In genomic region chr1:24905979-24906720, GRCh38 we compare ENCODE assay signal across 19 cellular contexts. TPM values are rescaled to one million over a fixed set of nuclear protein-coding genes. Genes with fewer than 3 reads are reported as not detected.
DNase-seq lines count a peak whose midpoint lies in the region; ATAC-seq and TF ChIP-seq lines count a peak whose summit lies in the region.
"Had no signal": no experiment of that assay in that cellular context is flagged by ENCODE, and none has a peak within 500 bp of the region (broad histone marks: within the 10 kb centered on the region; RNA-seq: fewer than 3 reads in every experiment).

No MANE protein-coding gene starts in this region.

- H3K4me2 ChIP-seq in MM.1S (ENCODE audit: low read depth, low read length): no peak overlapping the region

- peak; percentile 25 for DNase-seq in activated CD4-positive, CD25-positive, alpha-beta regulatory T cell treated with anti-CD3 and anti-CD28 coated beads, Interleukin-2, amount 50 U/mL, for 72 hours
- DNase-seq in activated CD4-positive, CD25-positive, alpha-beta regulatory T cell (lab: John Stamatoyannopoulos, UW): no peak
- peak; percentile 45 for DNase-seq in coronary artery (ENCODE audit: low spot score)
- peak; percentile 24 for DNase-seq in stimulated activated CD8-positive, alpha-beta memory T cell treated with anti-CD3 and anti-CD28 coated beads, Interleukin-4, amount 100 ng/mL, for 48 hours
- no peak for DNase-seq in MM.1S
- DNase-seq in activated T-helper 2 cell treated with anti-CD3 and anti-CD28 coated beads, Interferon-gamma antibody, Interleukin-2, Interleukin-4, amounts not matched to agents 10 μg/mL and 5 μg/mL and 100 μg/mL, durations not matched to agents 14 hours and 24 hours and 36 hours (ENCODE audit: low spot score): no peak
- DNase-seq: activated CD4-positive, alpha-beta T cell treated with anti-CD3 and anti-CD28 coated beads, Interleukin-2, amount 10 ng/mL, durations not matched to agents 24 days and 14 days; C1 segment of cervical spinal cord; hypothalamus; NCI-H1436 treated with DMSO at 0.1 percent for 48 hours; NCI-H345; substantia nigra had no signal

- H3K4me1 Mint-ChIP-seq in activated T-helper 2 cell treated with anti-CD3 and anti-CD28 coated beads, Interferon-gamma antibody, Interleukin-2, Interleukin-4, amounts not matched to agents 10 μg/mL and 5 μg/mL and 100 μg/mL, durations not matched to agents 14 hours and 24 hours and 36 hours (ENCODE audit: low read depth): peaks cover 3% of the 10 kb centered on the region

- no peak for TF ChIP-seq CTCF in HEK293 (tag by site-specific recombination; IDR thresholded peaks at IDR 0.05)
- TF ChIP-seq CTCF in coronary artery (IDR thresholded peaks at IDR 0.05): no peak
- TF ChIP-seq CTCF in MM.1S (IDR thresholded peaks at IDR 0.05; ENCODE audit: low read length): no peak

- no peak overlapping the region for H2AFZ ChIP-seq in MM.1S (ENCODE audit: low read length)

- H3K4me1 ChIP-seq in HEK293 (ENCODE audit: control insufficient read depth, insufficient read depth, low read length) (no peaks in the 10 kb centered on the region), MM.1S (ENCODE audit: low read length) (no peaks in the 10 kb centered on the region)

- H4K20me1 ChIP-seq in MM.1S (ENCODE audit: insufficient read depth, low read length): no peaks in the 10 kb centered on the region

- peaks cover 85% of the 10 kb centered on the region for H3K36me3 Mint-ChIP-seq in activated T-helper 2 cell treated with anti-CD3 and anti-CD28 coated beads, Interferon-gamma antibody, Interleukin-2, Interleukin-4, amounts not matched to agents 10 μg/mL and 5 μg/mL and 100 μg/mL, durations not matched to agents 14 hours and 24 hours and 36 hours (ENCODE audit: low read depth)

- no peak overlapping the region for H3K4me3 Mint-ChIP-seq in activated T-helper 2 cell treated with anti-CD3 and anti-CD28 coated beads, Interferon-gamma antibody, Interleukin-2, Interleukin-4, amounts not matched to agents 10 μg/mL and 5 μg/mL and 100 μg/mL, durations not matched to agents 14 hours and 24 hours and 36 hours (ENCODE audit: low read depth)
- H3K4me3 Mint-ChIP-seq: activated CD4-positive, alpha-beta T cell treated with anti-CD3 and anti-CD28 coated beads, Interleukin-2, amount 10 ng/mL, durations not matched to agents 24 days and 14 days; T-helper 2 cell treated with Interferon-gamma antibody and Interleukin-4, amounts not matched to agents 5 μg/mL and 100 μg/mL, for 36 hours had no signal

- no peak overlapping the region for H3K27ac Mint-ChIP-seq in activated T-helper 2 cell treated with anti-CD3 and anti-CD28 coated beads, Interferon-gamma antibody, Interleukin-2, Interleukin-4, amounts not matched to agents 10 μg/mL and 5 μg/mL and 100 μg/mL, durations not matched to agents 14 hours and 24 hours and 36 hours
- H3K27ac Mint-ChIP-seq: activated CD4-positive, alpha-beta T cell treated with anti-CD3 and anti-CD28 coated beads, Interleukin-2, amount 10 ng/mL, durations not matched to agents 24 days and 14 days; T-helper 2 cell treated with Interferon-gamma antibody and Interleukin-4, amounts not matched to agents 5 μg/mL and 100 μg/mL, for 36 hours had no signal

- no peaks in the 10 kb centered on the region for H3K27me3 ChIP-seq in MM.1S (replicated peaks; ENCODE audit: insufficient read depth, low read length)
- H3K27me3 ChIP-seq: cardiac muscle cell had no signal

- H3K4me3 ChIP-seq in HEK293 (ENCODE audit: low read depth, low read length) (no peak overlapping the region), coronary artery (no peak overlapping the region), MM.1S (ENCODE audit: low read length) (no peak overlapping the region)
- H3K4me3 ChIP-seq: cardiac muscle cell, left lung had no signal

- intact Hi-C loops in activated T-helper 2 cell treated with anti-CD3 and anti-CD28 coated beads, Interferon-gamma antibody, Interleukin-2, Interleukin-4, amounts not matched to agents 10 μg/mL and 5 μg/mL and 100 μg/mL, durations not matched to agents 14 hours and 24 hours and 36 hours (cut with micrococcal nuclease): no loop called here

- no peaks in the 10 kb centered on the region for H3K9me3 ChIP-seq in HEK293 (ENCODE audit: control insufficient read depth, insufficient read depth, low read depth, low read length)
- no peaks in the 10 kb centered on the region for H3K9me3 ChIP-seq in MM.1S (replicated peaks; ENCODE audit: insufficient read depth, low read length)
- H3K9me3 ChIP-seq: left lung had no signal

- H3K9me3 Mint-ChIP-seq in activated T-helper 2 cell treated with anti-CD3 and anti-CD28 coated beads, Interferon-gamma antibody, Interleukin-2, Interleukin-4, amounts not matched to agents 10 μg/mL and 5 μg/mL and 100 μg/mL, durations not matched to agents 14 hours and 24 hours and 36 hours: no peaks in the 10 kb centered on the region
- H3K9me3 Mint-ChIP-seq: activated CD4-positive, alpha-beta T cell treated with anti-CD3 and anti-CD28 coated beads, Interleukin-2, amount 10 ng/mL, durations not matched to agents 24 days and 14 days; T-helper 2 cell treated with Interferon-gamma antibody and Interleukin-4, amounts not matched to agents 5 μg/mL and 100 μg/mL, for 36 hours had no signal

- H3K9ac ChIP-seq in MM.1S (ENCODE audit: low read length): no peak overlapping the region

- CTCF ChIA-PET in HEK293 (lab: Yijun Ruan, JAX): interaction anchor here (0.9 kb wide), 1 partner anchor 8 kb away, joined by 4 read pairs; no protein-coding TSS in a partner anchor

- POLR2A ChIA-PET in HEK293 (lab: Yijun Ruan, JAX): no interaction called here

- H3F3A ChIP-seq in MM.1S (ENCODE audit: insufficient read depth, low read length): no peaks in the 10 kb centered on the region

- no peak for ATAC-seq in HG03045 (IDR thresholded peaks at IDR 0.05; ENCODE audit: unreplicated experiment)
- ATAC-seq: left lung had no signal

- H3K36me3 ChIP-seq in HEK293 (ENCODE audit: control insufficient read depth in 2 of 2, insufficient read depth in 1 of 2, low read length in 2 of 2) (no peaks in the 10 kb centered on the region), MM.1S (replicated peaks; ENCODE audit: insufficient read depth, low read length) (peaks cover 4% of the 10 kb centered on the region; the same call in 1 of the 2 replicates)
- H3K36me3 ChIP-seq: cardiac muscle cell had no signal

- H3K79me2 ChIP-seq in MM.1S (ENCODE audit: low read length): peaks cover 39% of the 10 kb centered on the region

- H3K27me3 Mint-ChIP-seq in activated T-helper 2 cell treated with anti-CD3 and anti-CD28 coated beads, Interferon-gamma antibody, Interleukin-2, Interleukin-4, amounts not matched to agents 10 μg/mL and 5 μg/mL and 100 μg/mL, durations not matched to agents 14 hours and 24 hours and 36 hours (ENCODE audit: low read depth): no peaks in the 10 kb centered on the region
- H3K27me3 Mint-ChIP-seq: activated CD4-positive, alpha-beta T cell treated with anti-CD3 and anti-CD28 coated beads, Interleukin-2, amount 10 ng/mL, durations not matched to agents 24 days and 14 days had no signal

- no peaks in the 10 kb centered on the region for H3K9me2 ChIP-seq in MM.1S (replicated peaks; ENCODE audit: insufficient read depth, low read length)

- no peak overlapping the region for H3K27ac ChIP-seq in HEK293 (ENCODE audit: extremely low read depth, low read depth, low read length)
- H3K27ac ChIP-seq in coronary artery: no peak overlapping the region
- no peak overlapping the region for H3K27ac ChIP-seq in MM.1S (ENCODE audit: low read length)
- H3K27ac ChIP-seq: 22Rv1, cardiac muscle cell, left lung had no signal

TF ChIP-seq in HEK293, 187 proteins besides CTCF, POLR2A, EP300 and RAD21:
- TF ChIP-seq ZNF664 (tag by site-specific recombination; IDR thresholded peaks at IDR 0.05) (peak; percentile 39; the same call in 1 of the 2 replicates), PRDM10 (tag by site-specific recombination; IDR thresholded peaks at IDR 0.05) (no peak)

RNA-seq across cellular contexts. Expression of gene RUNX3, which starts 23.9 kb away (rescaled TPM):
- total RNA-seq in activated T-helper 2 cell treated with anti-CD3 and anti-CD28 coated beads, Interferon-gamma antibody, Interleukin-2, Interleukin-4, amounts not matched to agents 10 μg/mL and 5 μg/mL and 100 μg/mL, durations not matched to agents 14 hours and 24 hours and 36 hours: 129 and 135 TPM in 2 replicates
- total RNA-seq: cardiac muscle cell, fibroblast of villous mesenchyme had no signal

Comparison
In these comparisons a context has a peak if more than half of its experiments do, and no peak if none do; other contexts are left out.
1. DNase-seq: peak in activated CD4-positive, CD25-positive, alpha-beta regulatory T cell treated with anti-CD3 and anti-CD28 coated beads, Interleukin-2, amount 50 U/mL, for 72 hours (single experiment), coronary artery (single experiment) and stimulated activated CD8-positive, alpha-beta memory T cell treated with anti-CD3 and anti-CD28 coated beads, Interleukin-4, amount 100 ng/mL, for 48 hours (single experiment); none in activated CD4-positive, CD25-positive, alpha-beta regulatory T cell (0 of 4), MM.1S (single experiment) and activated T-helper 2 cell treated with anti-CD3 and anti-CD28 coated beads, Interferon-gamma antibody, Interleukin-2, Interleukin-4, amounts not matched to agents 10 μg/mL and 5 μg/mL and 100 μg/mL, durations not matched to agents 14 hours and 24 hours and 36 hours (single experiment).